Comparison of ENCODE assay signal across 9 cellular contexts in genomic region chr6:54244430-54244829, GRCh38.
DNase-seq lines count a peak whose midpoint lies in the region; ATAC-seq, FAIRE-seq and TF ChIP-seq lines count a peak whose summit lies in the region.
"Had no signal": no experiment of that assay in that cellular context is flagged by ENCODE, and none has a peak within 500 bp of the region (broad histone marks: within the 10 kb centered on the region; RNA-seq: fewer than 3 reads in every experiment).

No MANE protein-coding gene starts in this region.

- H3K27ac ChIP-seq in pancreas = no peak overlapping the region

- H3K36me3 ChIP-seq in pancreas = no peaks in the 10 kb centered on the region

- peak; percentile 29 for FAIRE-seq in pancreas (lab: Jason Lieb, UNC)

- H3K9me3 ChIP-seq in pancreas = no peaks in the 10 kb centered on the region

- no peaks in the 10 kb centered on the region for H3K4me1 ChIP-seq in pancreas

- H3K4me3 ChIP-seq in GM12864 (ENCODE audit: low read depth, low read length) (no peak overlapping the region), pancreas (no peak overlapping the region)

- DNase-seq in GM12864 (ENCODE audit: low read depth) = no peak
- peak; percentile 37 for DNase-seq in MV-4-11 (lab: John Stamatoyannopoulos, UW)
- peak; percentile 31 for DNase-seq in dedifferentiated amniotic fluid mesenchymal stem cell (ENCODE audit: extremely low spot score)
- DNase-seq in pancreas = no peak
- no peak for DNase-seq in NCI-H2227 (lab: John Stamatoyannopoulos, UW; ENCODE audit: unreplicated experiment)
- DNase-seq in amygdala (lab: John Stamatoyannopoulos, UW) = no peak
- no peak for DNase-seq in activated CD8-positive, alpha-beta memory T cell treated with anti-CD3 and anti-CD28 coated beads, Interleukin-2, amount 50 U/mL, for 4 hours
- no peak for DNase-seq in NCI-H2081 treated with DMSO at 0.1 percent for 48 hours (lab: John Stamatoyannopoulos, UW)
- DNase-seq: cortex of kidney had no signal

- TF ChIP-seq CTCF in GM12864 (IDR thresholded peaks at IDR 0.05; ENCODE audit: low read depth, low read length, missing control alignments) = peak; percentile 46
- TF ChIP-seq CTCF in pancreas (IDR thresholded peaks at IDR 0.05) = peak in 1 of 4 donors; percentile 35

- WGBS in pancreas, 2 donors = 28 to 41% methylated on average over 1 of the region's 1 CpG

- no peaks in the 10 kb centered on the region for H3K27me3 ChIP-seq in pancreas

- ATAC-seq in pancreas = peak in 1 of 4 donors; percentile 35

- intact Hi-C loops in pancreas (cut with DNase I) = no loop called here

Comparison
In these comparisons a context has a peak if more than half of its experiments do, and no peak if none do; other contexts are left out.
1. DNase-seq: peak in MV-4-11 (single experiment) and dedifferentiated amniotic fluid mesenchymal stem cell (single experiment); none in GM12864 (single experiment), pancreas (0 of 6), NCI-H2227 (single experiment), amygdala (0 of 56), activated CD8-positive, alpha-beta memory T cell treated with anti-CD3 and anti-CD28 coated beads, Interleukin-2, amount 50 U/mL, for 4 hours (single experiment) and NCI-H2081 treated with DMSO at 0.1 percent for 48 hours (single experiment).